In the genomic region with DNA sequence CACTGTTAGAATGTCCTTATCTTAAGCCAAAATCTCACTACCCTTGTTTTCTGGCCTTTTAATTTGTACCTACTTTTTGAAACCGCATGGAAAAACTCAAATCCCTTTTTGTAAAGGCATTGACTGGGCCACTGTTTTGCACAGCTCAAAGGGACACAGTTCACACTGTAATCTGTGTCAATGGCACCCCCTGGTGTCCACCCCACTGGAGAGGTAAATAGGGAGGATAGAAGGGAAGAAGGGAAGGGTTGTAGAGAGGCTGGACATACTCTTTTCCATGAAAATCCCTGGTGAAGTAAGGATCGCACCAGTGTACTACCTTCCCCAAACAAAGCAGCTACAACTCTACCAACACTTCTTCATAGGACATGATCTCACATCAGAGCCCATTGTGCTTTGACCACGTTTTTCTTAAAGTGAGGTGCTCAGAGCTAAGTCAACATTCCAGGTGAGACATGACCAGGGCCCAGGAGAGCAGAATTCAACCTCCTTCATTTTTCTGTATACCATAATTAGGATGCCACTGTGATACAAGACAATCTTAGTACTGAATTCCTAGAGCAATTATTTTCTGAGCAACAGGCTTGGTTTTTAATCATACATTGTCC, we compare ENCODE assay signal across 8 cellular contexts.
A peak's percentile ranks its signal among the peaks of the same experiment; 100 is the strongest.
DNase-seq lines count a peak whose midpoint lies in the region; ATAC-seq and TF ChIP-seq lines count a peak whose summit lies in the region.

No MANE protein-coding gene starts in this region.

- TF ChIP-seq CTCF in BE2C (IDR thresholded peaks at IDR 0.05; ENCODE audit: low read depth, low read length) (peak; percentile 97), RWPE1 (conservative IDR thresholded peaks at IDR 0.05; ENCODE audit: low read depth) (peak; percentile 66), fibroblast of villous mesenchyme (IDR thresholded peaks at IDR 0.05; ENCODE audit: insufficient read depth, low read depth, low read length) (peak; percentile 91)

- no peak overlapping the region for H3K4me3 ChIP-seq in BE2C (ENCODE audit: low read depth, low read length)
- H3K4me3 ChIP-seq in MG63 = no peak overlapping the region
- no peak overlapping the region for H3K4me3 ChIP-seq in fibroblast of villous mesenchyme (ENCODE audit: low read depth, low read length)

- POLR2A ChIA-PET in RWPE1 (lab: Yijun Ruan, JAX; ENCODE audit: low non-redundant PET) = no interaction called here

- H3K4me1 ChIP-seq in BE2C = peaks cover 23% of the 10 kb centered on the region

- H3K27me3 ChIP-seq in BE2C (no peaks in the 10 kb centered on the region), MG63 (no peaks in the 10 kb centered on the region)

- no peak overlapping the region for H3K27ac ChIP-seq in RWPE1

- DNase-seq in BE2C (peak; percentile 96), MG63 (peak; percentile 76), RWPE1 (ENCODE audit: low spot score) (peak; percentile 80), activated T-helper 1 cell treated with Interleukin-2 at 50 U/mL for 16 hours (ENCODE audit: low read depth) (peak; percentile 58), fibroblast of villous mesenchyme (ENCODE audit: low read depth) (peak; percentile 86), occipital lobe (lab: John Stamatoyannopoulos, UW) (peak; percentile 60), superior temporal gyrus (ENCODE audit: extremely low spot score) (peak; percentile 92)

- ATAC-seq in GM19452 (IDR thresholded peaks at IDR 0.05; ENCODE audit: unreplicated experiment) = peak; percentile 58

- no peaks in the 10 kb centered on the region for H3K9me3 ChIP-seq in BE2C
- H3K9me3 ChIP-seq in MG63 = no peaks in the 10 kb centered on the region

- CTCF ChIA-PET in RWPE1 (lab: Yijun Ruan, JAX) = interaction anchor here (0.5 to 3.9 kb wide), 17 partner anchors 8 to 594 kb away, joined by 3 to 68 read pairs (median 3); no protein-coding TSS in a partner anchor

- H3K36me3 ChIP-seq in BE2C (no peaks in the 10 kb centered on the region), MG63 (no peaks in the 10 kb centered on the region)
